In the genomic region with DNA sequence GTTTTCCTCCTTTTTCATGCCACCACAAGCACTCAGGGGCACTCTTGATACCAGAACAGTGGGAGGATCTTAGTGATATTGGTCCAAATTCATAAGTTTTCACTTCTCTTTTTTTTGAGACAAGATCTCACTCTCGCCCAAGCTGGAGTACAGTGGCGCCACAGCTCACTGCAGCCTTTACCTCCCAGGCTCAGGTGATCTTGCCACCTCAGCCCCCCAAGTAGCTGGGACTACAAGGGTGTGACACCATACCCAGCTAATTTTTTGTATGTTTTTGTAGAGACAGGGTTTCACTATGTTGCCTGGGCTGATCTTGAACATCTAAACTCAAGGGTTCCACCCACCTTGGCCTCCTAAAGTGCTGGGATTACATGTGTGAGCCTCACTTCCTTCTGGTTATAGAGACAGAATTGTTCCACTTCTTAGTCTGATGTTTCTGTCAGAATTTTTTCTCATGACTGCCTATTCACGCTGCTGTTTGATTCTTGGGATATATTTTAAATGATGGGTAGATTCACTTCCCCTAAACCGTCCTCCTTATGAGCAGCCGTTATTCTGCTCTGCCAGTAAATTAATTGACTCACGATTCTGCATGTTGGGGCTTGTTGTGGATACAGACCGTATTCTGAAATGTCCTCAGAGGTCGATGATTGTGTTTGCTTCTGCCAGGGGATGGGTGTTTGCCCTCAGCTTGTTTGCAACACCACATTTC, we compare ENCODE assay signal across 9 cellular contexts. TPM values are rescaled to one million over a fixed set of nuclear protein-coding genes. Genes with fewer than 3 reads are reported as not detected.
DNase-seq lines count a peak whose midpoint lies in the region; ATAC-seq and TF ChIP-seq lines count a peak whose summit lies in the region.
"Had no signal": no experiment of that assay in that cellular context is flagged by ENCODE, and none has a peak within 500 bp of the region (broad histone marks: within the 10 kb centered on the region; RNA-seq: fewer than 3 reads in every experiment).

No MANE protein-coding gene starts in this region.

- no peaks in the 10 kb centered on the region for H3K9me3 Mint-ChIP-seq in T-helper 1 cell treated with Interleukin-12 subunit alpha and Interleukin-12 subunit beta and Interleukin-4 antibody, amounts not matched to agents 30 μg/mL and 1 μg/mL, for 36 hours

- peaks cover 2% of the 10 kb centered on the region for H3K79me2 ChIP-seq in smooth muscle cell (ENCODE audit: low read depth)

- no peaks in the 10 kb centered on the region for H3K4me1 ChIP-seq in smooth muscle cell (ENCODE audit: low read depth)

- peak overlapping the region; percentile 18 for H3K27ac Mint-ChIP-seq in T-helper 1 cell treated with Interleukin-12 subunit alpha and Interleukin-12 subunit beta and Interleukin-4 antibody, amounts not matched to agents 30 μg/mL and 1 μg/mL, for 36 hours

- no peaks in the 10 kb centered on the region for H3K9me3 ChIP-seq in smooth muscle cell (replicated peaks; ENCODE audit: low read depth)

- peaks cover 43% of the 10 kb centered on the region for H3K4me1 Mint-ChIP-seq in T-helper 1 cell treated with Interleukin-12 subunit alpha and Interleukin-12 subunit beta and Interleukin-4 antibody, amounts not matched to agents 30 μg/mL and 1 μg/mL, for 36 hours (ENCODE audit: low read depth)

- H4K20me1 ChIP-seq in smooth muscle cell (ENCODE audit: low read depth) = no peaks in the 10 kb centered on the region

- no peak overlapping the region for H3K4me2 ChIP-seq in smooth muscle cell

- no peaks in the 10 kb centered on the region for H3K27me3 Mint-ChIP-seq in T-helper 1 cell treated with Interleukin-12 subunit alpha and Interleukin-12 subunit beta and Interleukin-4 antibody, amounts not matched to agents 30 μg/mL and 1 μg/mL, for 36 hours (ENCODE audit: low read depth)

- H3K27ac ChIP-seq in smooth muscle cell (ENCODE audit: low read depth) = peak overlapping the region; percentile 99

- H3K4me3 Mint-ChIP-seq in T-helper 1 cell treated with Interleukin-12 subunit alpha and Interleukin-12 subunit beta and Interleukin-4 antibody, amounts not matched to agents 30 μg/mL and 1 μg/mL, for 36 hours = no peak overlapping the region

- no peak for TF ChIP-seq CTCF in smooth muscle cell (IDR thresholded peaks at IDR 0.05; ENCODE audit: borderline replicate concordance, insufficient read depth, poor library complexity, severe bottlenecking)

- H3K4me3 ChIP-seq in smooth muscle cell = no peak overlapping the region

- H3K9ac ChIP-seq in smooth muscle cell (ENCODE audit: low read depth) = peak overlapping the region; percentile 93

- peaks cover 28% of the 10 kb centered on the region for H3F3A ChIP-seq in smooth muscle cell (ENCODE audit: low read depth)

- H2AFZ ChIP-seq in smooth muscle cell (ENCODE audit: low read depth) = no peak overlapping the region

- peaks cover 9% of the 10 kb centered on the region for H3K36me3 ChIP-seq in smooth muscle cell (ENCODE audit: low read depth)

- peak; percentile 82 for ATAC-seq in HG02943 (IDR thresholded peaks at IDR 0.05; ENCODE audit: low read depth, unreplicated experiment)

- no peak for DNase-seq in T-helper 1 cell
- peak; percentile 64 for DNase-seq in NCI-H748 (lab: John Stamatoyannopoulos, UW; ENCODE audit: unreplicated experiment)
- DNase-seq in smooth muscle cell (lab: John Stamatoyannopoulos, UW; ENCODE audit: unreplicated experiment) = no peak
- no peak for DNase-seq in activated CD4-positive, alpha-beta T cell treated with anti-CD3 and anti-CD28 coated beads, Interleukin-2, amount 50 U/mL, for 4 hours
- DNase-seq in NCI-H2107 treated with DMSO at 0.1 percent for 48 hours (lab: John Stamatoyannopoulos, UW; ENCODE audit: unreplicated experiment) = no peak
- DNase-seq in dedifferentiated amniotic fluid mesenchymal stem cell (ENCODE audit: extremely low spot score) = no peak
- DNase-seq: 8988T had no signal

- 92% methylated on average over 8 of the region's 8 CpGs for WGBS in smooth muscle cell (ENCODE audit: low lambda C conversion rate)

- peaks cover 59% of the 10 kb centered on the region for H3K36me3 Mint-ChIP-seq in T-helper 1 cell treated with Interleukin-12 subunit alpha and Interleukin-12 subunit beta and Interleukin-4 antibody, amounts not matched to agents 30 μg/mL and 1 μg/mL, for 36 hours (ENCODE audit: low read depth)

- no peaks in the 10 kb centered on the region for H3K27me3 ChIP-seq in smooth muscle cell (ENCODE audit: low read depth)

RNA-seq across cellular contexts. Expression of a gene that starts 30.8 kb away (rescaled TPM):
- total RNA-seq in smooth muscle cell = 39.6 and 42.7 TPM in 2 replicates
- polyA plus RNA-seq in smooth muscle cell = 19.1 and 26.1 TPM in 2 replicates
